21 cellular contexts compared by ENCODE assay signal in the genomic region with DNA sequence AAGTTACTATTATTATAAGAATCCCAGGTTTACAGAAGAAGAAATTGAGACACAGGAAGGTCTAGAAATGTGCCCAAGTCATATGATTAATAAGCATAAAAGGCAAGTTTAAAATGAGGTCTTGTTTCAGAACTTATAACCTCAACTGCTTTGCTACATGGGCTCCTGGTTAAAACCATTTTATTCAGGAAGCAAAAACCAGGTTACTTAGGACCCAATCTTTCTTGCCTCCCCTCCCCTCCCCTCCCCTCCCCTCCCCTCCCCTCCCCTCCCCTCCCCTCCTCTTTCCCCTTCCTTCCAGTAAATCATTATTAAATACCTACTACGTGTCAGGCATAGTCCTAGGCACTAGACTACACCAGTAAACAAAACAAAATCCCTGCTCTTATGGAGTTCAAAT.
DNase-seq lines count a peak whose midpoint lies in the region; ATAC-seq, FAIRE-seq and TF ChIP-seq lines count a peak whose summit lies in the region.
"Had no signal": no experiment of that assay in that cellular context is flagged by ENCODE, and none has a peak within 500 bp of the region (broad histone marks: within the 10 kb centered on the region; RNA-seq: fewer than 3 reads in every experiment).

No MANE protein-coding gene starts in this region.

- H3K27me3 ChIP-seq in HepG2 (ENCODE audit: control insufficient read depth in 1 of 2, insufficient read depth in 2 of 2, low read length in 2 of 2) (no peaks in the 10 kb centered on the region), right lobe of liver (no peaks in the 10 kb centered on the region), GM23338 (ENCODE audit: insufficient read depth) (no peaks in the 10 kb centered on the region), K562 (ENCODE audit: control insufficient read depth in 2 of 2, insufficient read depth in 2 of 2, low read length in 2 of 2) (no peaks in the 10 kb centered on the region)
- H3K27me3 ChIP-seq: BLaER1 had no signal

- H3K4me1 ChIP-seq in HepG2 (ENCODE audit: insufficient read depth, low read length), result no peaks in the 10 kb centered on the region
- H3K4me1 ChIP-seq in right lobe of liver, result no peaks in the 10 kb centered on the region
- peaks cover 12% of the 10 kb centered on the region for H3K4me1 ChIP-seq in GM23338 (ENCODE audit: insufficient read depth)
- H3K4me1 ChIP-seq in K562 (replicated peaks in 1 of 2; ENCODE audit: control insufficient read depth in 2 of 2, insufficient read depth in 2 of 2, low read length in 2 of 2), result no peaks in the 10 kb centered on the region
- H3K4me1 ChIP-seq: BLaER1 had no signal

- H3K27ac ChIP-seq in HepG2 (ENCODE audit: extremely low read length, insufficient read depth, low read length), result no peak overlapping the region
- H3K27ac ChIP-seq in right lobe of liver, result no peak overlapping the region
- no peak overlapping the region for H3K27ac ChIP-seq in GM23338 (ENCODE audit: low read depth)
- H3K27ac ChIP-seq in K562 (ENCODE audit: extremely low read depth, low read depth, low read length), result no peak overlapping the region
- H3K27ac ChIP-seq: BLaER1, GM23248 had no signal

- H3K27ac Mint-ChIP-seq in GM23338, result peak overlapping the region; percentile 49; the same call in 1 of the 2 replicates
- H3K27ac Mint-ChIP-seq: B cell; CD4-positive, CD25-positive, alpha-beta regulatory T cell; CD8-positive, alpha-beta T cell; H9 had no signal

- in situ Hi-C loops in HepG2 (cut with HindIII; ENCODE audit: extremely low pct_ligation_motif_present, low pct_unique_long_range_greater_than_20kb), result no loop called here
- in situ Hi-C loops in K562 (cut with MboI), result no loop called here

- no peak overlapping the region for H3K4me3 Mint-ChIP-seq in GM23338
- H3K4me3 Mint-ChIP-seq: B cell; CD4-positive, CD25-positive, alpha-beta regulatory T cell; CD8-positive, alpha-beta T cell; H9 had no signal

- H4K20me1 ChIP-seq in HepG2 (ENCODE audit: insufficient read depth, low read length) (no peaks in the 10 kb centered on the region), GM23338 (replicated peaks; ENCODE audit: insufficient read depth) (no peaks in the 10 kb centered on the region), K562 (replicated peaks; ENCODE audit: control insufficient read depth, insufficient read depth, low read length) (no peaks in the 10 kb centered on the region)
- H4K20me1 ChIP-seq: BLaER1 had no signal

- no peaks in the 10 kb centered on the region for H3K79me2 ChIP-seq in HepG2 (ENCODE audit: insufficient read depth, low read length)
- no peaks in the 10 kb centered on the region for H3K79me2 ChIP-seq in GM23338 (replicated peaks; ENCODE audit: insufficient read depth)
- H3K79me2 ChIP-seq in K562 (ENCODE audit: control insufficient read depth, insufficient read depth, low read length), result no peaks in the 10 kb centered on the region

- H3K9me3 ChIP-seq in HepG2 (ENCODE audit: low read length) (no peaks in the 10 kb centered on the region), right lobe of liver (no peaks in the 10 kb centered on the region), K562 (replicated peaks; ENCODE audit: control insufficient read depth, insufficient read depth, low read depth, low read length) (no peaks in the 10 kb centered on the region)
- H3K9me3 ChIP-seq: BLaER1 had no signal

- WGBS in HepG2 (ENCODE audit: low lambda C conversion rate), result 0% methylated on average over 1 of the region's 1 CpG
- WGBS in right lobe of liver (ENCODE audit: insufficient coverage, low coverage, low lambda C conversion rate, missing lambda C conversion rate), result 58% methylated on average over 1 of the region's 1 CpG
- 0% methylated on average over 1 of the region's 1 CpG for WGBS in K562 (ENCODE audit: insufficient coverage, low coverage, missing lambda C conversion rate)

- H3F3A ChIP-seq in GM23338 (replicated peaks; ENCODE audit: low read depth), result no peaks in the 10 kb centered on the region

- DNase-seq in HepG2 (ENCODE audit: low spot score) (no peak), right lobe of liver (no peak), GM23338 (ENCODE audit: low spot score) (no peak), K562 (ENCODE audit: extremely low read depth in 1 of 4, low spot score in 3 of 4) (no peak), NCI-H2196 treated with DMSO at 0.1 percent for 48 hours (lab: John Stamatoyannopoulos, UW; ENCODE audit: unreplicated experiment) (no peak)
- no peak for DNase-seq in activated CD4-positive, alpha-beta T cell treated with anti-CD3 and anti-CD28 coated beads for 48 hours
- DNase-seq: Caco-2; CD4-positive, CD25-positive, alpha-beta regulatory T cell; CD8-positive, alpha-beta T cell; DMS 273 treated with DMSO at 0.1 percent for 48 hours; DMS79; EL; GDM1; GM23248; H9 had no signal

- H3K9ac ChIP-seq in HepG2 (ENCODE audit: insufficient read depth, low read depth, low read length) (no peak overlapping the region), K562 (ENCODE audit: insufficient read depth in 1 of 2, low read depth in 2 of 2, low read length in 2 of 2) (no peak overlapping the region)
- H3K9ac ChIP-seq: BLaER1, GM23248 had no signal

- no peaks in the 10 kb centered on the region for H3K27me3 Mint-ChIP-seq in GM23338 (ENCODE audit: insufficient read depth, low read depth, poor library complexity)
- H3K27me3 Mint-ChIP-seq: B cell; CD4-positive, CD25-positive, alpha-beta regulatory T cell had no signal

- no peaks in the 10 kb centered on the region; the same call in 2 of the 3 replicates for H3K9me3 Mint-ChIP-seq in GM23338
- H3K9me3 Mint-ChIP-seq: CD8-positive, alpha-beta T cell; H9 had no signal

- H3K4me1 Mint-ChIP-seq in GM23338, result peaks cover 17% of the 10 kb centered on the region
- H3K4me1 Mint-ChIP-seq: B cell; CD4-positive, CD25-positive, alpha-beta regulatory T cell had no signal

- TF ChIP-seq POLR2A in HepG2 (IDR thresholded peaks at IDR 0.05; ENCODE audit: insufficient read depth in 1 of 2, low read depth in 2 of 2, low read length in 2 of 2) (no peak), right lobe of liver (IDR thresholded peaks at IDR 0.05) (no peak), K562 (conservative IDR thresholded peaks at IDR 0.05) (no peak)

- H2AFZ ChIP-seq in HepG2 (ENCODE audit: low read length) (no peak overlapping the region), GM23338 (no peak overlapping the region), K562 (ENCODE audit: low read depth, low read length) (no peak overlapping the region)
- H2AFZ ChIP-seq: GM23248 had no signal

- H3K4me2 ChIP-seq in HepG2 (ENCODE audit: low read depth, low read length), result no peak overlapping the region
- no peak overlapping the region for H3K4me2 ChIP-seq in GM23338
- no peak overlapping the region for H3K4me2 ChIP-seq in K562 (ENCODE audit: insufficient read depth, low read length)
- H3K4me2 ChIP-seq: BLaER1 had no signal

- TF ChIP-seq CTCF in HepG2 (CRISPR knock-in tag; IDR thresholded peaks at IDR 0.05) (no peak), right lobe of liver (IDR thresholded peaks at IDR 0.05) (no peak), GM23338 (conservative IDR thresholded peaks at IDR 0.05; ENCODE audit: low read depth in 2 of 2) (no peak), K562 (IDR thresholded peaks at IDR 0.05 in 2 of 3, conservative IDR thresholded peaks at IDR 0.05 in 1 of 3; ENCODE audit: insufficient read depth in 2 of 3, low read depth in 1 of 3, low read length in 3 of 3) (no peak)

- CTCF ChIA-PET in HepG2 (lab: Yijun Ruan, JAX; ENCODE audit: low intra/inter-chr PET ratio, low total read pairs) (no interaction called here), K562 (lab: Yijun Ruan, JAX; ENCODE audit: low intra/inter-chr PET ratio) (no interaction called here)

- H3K9me1 ChIP-seq in K562 (ENCODE audit: control insufficient read depth, insufficient read depth, low read length), result no peaks in the 10 kb centered on the region

- no peaks in the 10 kb centered on the region for H3K36me3 Mint-ChIP-seq in GM23338 (ENCODE audit: low read depth)
- H3K36me3 Mint-ChIP-seq: CD4-positive, CD25-positive, alpha-beta regulatory T cell; CD8-positive, alpha-beta T cell had no signal

- POLR2A ChIA-PET in HepG2 (lab: Yijun Ruan, JAX) (no interaction called here), K562 (lab: Yijun Ruan, JAX) (no interaction called here)

- FAIRE-seq in HepG2 (lab: Jason Lieb, UNC), result no peak
- no peak for FAIRE-seq in K562 (lab: Jason Lieb, UNC)
- FAIRE-seq: D721Med, GM12878, GM19239 had no signal

- no peaks in the 10 kb centered on the region; the same call in 1 of the 2 replicates for H3K9me2 ChIP-seq in GM23338 (ENCODE audit: insufficient read depth)

- H3K4me3 ChIP-seq in HepG2 (replicated peaks in 1 of 3; ENCODE audit: insufficient read depth in 1 of 3, low read depth in 2 of 3, low read length in 3 of 3) (no peak overlapping the region), right lobe of liver (no peak overlapping the region), GM23338 (no peak overlapping the region), K562 (no peak overlapping the region)
- H3K4me3 ChIP-seq: BLaER1, GM12878, GM23248 had no signal

- ATAC-seq in HepG2 (no peak), right lobe of liver (no peak), GM23338 (no peak), K562 (no peak)
- ATAC-seq: CD8-positive, alpha-beta T cell; GM12878; HCT116 had no signal

- no peaks in the 10 kb centered on the region for H3K36me3 ChIP-seq in HepG2 (replicated peaks in 1 of 2; ENCODE audit: control insufficient read depth in 1 of 2, insufficient read depth in 2 of 2, low read length in 2 of 2)
- no peaks in the 10 kb centered on the region for H3K36me3 ChIP-seq in right lobe of liver
- H3K36me3 ChIP-seq in GM23338 (ENCODE audit: insufficient read depth), result no peaks in the 10 kb centered on the region
- H3K36me3 ChIP-seq in K562 (ENCODE audit: control insufficient read depth, insufficient read depth, low read length), result no peaks in the 10 kb centered on the region
- H3K36me3 ChIP-seq: BLaER1 had no signal

- no TSS peak for BruUV-seq in HepG2 (replicated peaks; lab: Mats Ljungman, UMichigan)
- BruUV-seq in K562 (replicated peaks; lab: Mats Ljungman, UMichigan), result no TSS peak

- intact Hi-C loops in HepG2 (cut with micrococcal nuclease; ENCODE audit: unreplicated experiment), result no loop called here
- intact Hi-C loops in right lobe of liver (cut with DNase I), result no loop called here
- intact Hi-C loops in K562 (cut with micrococcal nuclease), result no loop called here

- TF ChIP-seq EP300 in HepG2 (IDR thresholded peaks at IDR 0.05; ENCODE audit: low read depth in 2 of 2, low read length in 2 of 2) (no peak), HepG2 (CRISPR knock-in tag; IDR thresholded peaks at IDR 0.05; ENCODE audit: borderline replicate concordance) (no peak), K562 (IDR thresholded peaks at IDR 0.05; ENCODE audit: low read length) (no peak)

- TF ChIP-seq RAD21 in HepG2 (CRISPR knock-in tag; IDR thresholded peaks at IDR 0.05) (no peak), K562 (CRISPR knock-in tag; conservative IDR thresholded peaks at IDR 0.05 in 1 of 2, IDR thresholded peaks at IDR 0.05 in 1 of 2) (no peak)

TF ChIP-seq in HepG2, 621 proteins besides CTCF, POLR2A, EP300 and RAD21 (continues in another document):
- TF ChIP-seq PCBP1 (IDR thresholded peaks at IDR 0.05; ENCODE audit: borderline replicate concordance, low read depth, low read length), result 0 out of 2 replicates have a peak, but pooled peaks have one; percentile 56

TF ChIP-seq in GM23338, 12 proteins besides CTCF, POLR2A, EP300 and RAD21 (continues in another document):
- TF ChIP-seq STAT1 (IDR thresholded peaks at IDR 0.05; ENCODE audit: unreplicated experiment), result no peak

TF ChIP-seq in K562, 482 proteins besides CTCF, POLR2A, EP300 and RAD21 (continues in another document):
- TF ChIP-seq ZNF830 (CRISPR knock-in tag; IDR thresholded peaks at IDR 0.05) (no peak), HNRNPK (IDR thresholded peaks at IDR 0.05; ENCODE audit: low read depth, low read length, poor library complexity, severe bottlenecking) (peak; percentile 69)

Comparison
In these comparisons a context has a peak if more than half of its experiments do, and no peak if none do; other contexts are left out.
1. Of the 241 proteins assayed by ChIP-seq in both HepG2 and K562: peak only in HepG2: none; only in K562: none; in both: HNRNPK and PCBP1; in neither: 239.